Comparison of ENCODE assay signal across 13 cellular contexts in genomic region chrX:11764602-11765067, GRCh38. TPM values are rescaled to one million over a fixed set of nuclear protein-coding genes. Genes with fewer than 3 reads are reported as not detected.
DNase-seq lines count a peak whose midpoint lies in the region; ATAC-seq and TF ChIP-seq lines count a peak whose summit lies in the region.
"Had no signal": no experiment of that assay in that cellular context is flagged by ENCODE, and none has a peak within 500 bp of the region (broad histone marks: within the 10 kb centered on the region; RNA-seq: fewer than 3 reads in every experiment).

No MANE protein-coding gene starts in this region.

- ATAC-seq in CD4-positive, alpha-beta T cell (ENCODE audit: poor library complexity), result no peak
- peak; percentile 25 for ATAC-seq in GM18517 (IDR thresholded peaks at IDR 0.05; ENCODE audit: unreplicated experiment)
- peak; percentile 33 for ATAC-seq in HG03175 (IDR thresholded peaks at IDR 0.05; ENCODE audit: unreplicated experiment)
- ATAC-seq in GM21576 (IDR thresholded peaks at IDR 0.05; ENCODE audit: unreplicated experiment), result no peak
- ATAC-seq: esophagus mucosa had no signal

- peaks cover 91% of the 10 kb centered on the region for H3K36me3 Mint-ChIP-seq in CD4-positive, alpha-beta T cell (ENCODE audit: low read depth)
- peaks cover 57% of the 10 kb centered on the region for H3K36me3 Mint-ChIP-seq in activated naive CD8-positive, alpha-beta T cell treated with anti-CD3 and anti-CD28 coated beads for 36 hours

- peaks cover 73% of the 10 kb centered on the region for H3K4me1 Mint-ChIP-seq in CD4-positive, alpha-beta T cell (ENCODE audit: low read depth)
- peaks cover 47% of the 10 kb centered on the region for H3K4me1 Mint-ChIP-seq in activated naive CD8-positive, alpha-beta T cell treated with anti-CD3 and anti-CD28 coated beads for 36 hours

- peaks cover 3% of the 10 kb centered on the region for H3K79me2 ChIP-seq in osteoblast (ENCODE audit: insufficient read depth, low read length)

- H3K4me2 ChIP-seq in osteoblast (ENCODE audit: insufficient read depth, low read length), result no peak overlapping the region
- H3K4me2 ChIP-seq: hepatocyte had no signal

- no peaks in the 10 kb centered on the region for H3K27me3 Mint-ChIP-seq in CD4-positive, alpha-beta T cell
- H3K27me3 Mint-ChIP-seq in activated naive CD8-positive, alpha-beta T cell treated with anti-CD3 and anti-CD28 coated beads for 36 hours, result no peaks in the 10 kb centered on the region

- H3K9me3 ChIP-seq in CD4-positive, alpha-beta T cell (ENCODE audit: control insufficient read depth, low read length), result no peaks in the 10 kb centered on the region
- H3K9me3 ChIP-seq in osteoblast (ENCODE audit: low read depth, low read length), result no peaks in the 10 kb centered on the region
- H3K9me3 ChIP-seq: sigmoid colon had no signal

- DNase-seq in CD4-positive, alpha-beta T cell, result no peak
- DNase-seq in activated naive CD8-positive, alpha-beta T cell treated with anti-CD3 and anti-CD28 coated beads for 36 hours, result no peak
- DNase-seq in SIG-M5 (lab: John Stamatoyannopoulos, UW) (no peak), KBM-7 (no peak), osteoblast (ENCODE audit: insufficient read length, low spot score, missing footprints) (no peak)
- DNase-seq: NCI-H2171, SHP77 treated with DMSO at 0.1 percent for 48 hours, sigmoid colon had no signal

- peak overlapping the region; percentile 94 for H3K27ac Mint-ChIP-seq in CD4-positive, alpha-beta T cell
- peak overlapping the region; percentile 92 for H3K27ac Mint-ChIP-seq in activated naive CD8-positive, alpha-beta T cell treated with anti-CD3 and anti-CD28 coated beads for 36 hours

- in situ Hi-C loops in KBM-7 (cut with MboI; ENCODE audit: low pct_unique_long_range_greater_than_20kb, low sequenced_read_pairs), result loop anchor here (25.0 kb wide), 1 partner anchor 227 kb away; no protein-coding TSS in a partner anchor

- H3K27me3 ChIP-seq in CD4-positive, alpha-beta T cell (ENCODE audit: control insufficient read depth, insufficient read depth, low read length), result no peaks in the 10 kb centered on the region
- no peaks in the 10 kb centered on the region for H3K27me3 ChIP-seq in osteoblast (ENCODE audit: insufficient read depth, low read length)
- H3K27me3 ChIP-seq: hepatocyte, sigmoid colon had no signal

- H3K4me1 ChIP-seq in osteoblast (ENCODE audit: insufficient read depth, low read length), result peaks cover 5% of the 10 kb centered on the region

- no peaks in the 10 kb centered on the region for H3K9me3 Mint-ChIP-seq in CD4-positive, alpha-beta T cell
- no peaks in the 10 kb centered on the region for H3K9me3 Mint-ChIP-seq in activated naive CD8-positive, alpha-beta T cell treated with anti-CD3 and anti-CD28 coated beads for 36 hours

- peak overlapping the region; percentile 93 for H3K4me3 Mint-ChIP-seq in CD4-positive, alpha-beta T cell
- peak overlapping the region; percentile 87 for H3K4me3 Mint-ChIP-seq in activated naive CD8-positive, alpha-beta T cell treated with anti-CD3 and anti-CD28 coated beads for 36 hours

- TF ChIP-seq CTCF in CD4-positive, alpha-beta T cell (IDR thresholded peaks at IDR 0.05), result no peak
- no peak for TF ChIP-seq CTCF in osteoblast (IDR thresholded peaks at IDR 0.05; ENCODE audit: extremely low read depth, low read depth, low read length)

- no peaks in the 10 kb centered on the region for H4K20me1 ChIP-seq in osteoblast (ENCODE audit: insufficient read depth, low read length)

- H3K36me3 ChIP-seq in osteoblast (ENCODE audit: insufficient read depth, low read length), result peaks cover 34% of the 10 kb centered on the region

- POLR2A ChIA-PET in CD4-positive, alpha-beta T cell (lab: Charles Lee), result no interaction called here

- H3K27ac ChIP-seq in CD4-positive, alpha-beta T cell (ENCODE audit: low read depth, low read length), result peak overlapping the region; percentile 65
- no peak overlapping the region for H3K27ac ChIP-seq in osteoblast (ENCODE audit: low read depth, low read length)
- H3K27ac ChIP-seq: hepatocyte, sigmoid colon had no signal

- H2AFZ ChIP-seq in osteoblast (ENCODE audit: low read length), result no peak overlapping the region
- H2AFZ ChIP-seq: hepatocyte had no signal

- intact Hi-C loops in CD4-positive, alpha-beta T cell (cut with DNase I, micrococcal nuclease), result loop anchor here in 1 of 2 experiments (5.0 kb wide), 1 partner anchor 1888 kb away; the partner anchor contains the start of gene TCEANC

- no peak overlapping the region for H3K4me3 ChIP-seq in osteoblast (ENCODE audit: insufficient read depth, low read length)
- H3K4me3 ChIP-seq: hepatocyte, sigmoid colon had no signal

- CTCF ChIA-PET in CD4-positive, alpha-beta T cell (lab: Charles Lee), result no interaction called here

RNA-seq across cellular contexts. Expression of gene MSL3, which starts 6.6 kb away (rescaled TPM):
- total RNA-seq in CD4-positive, alpha-beta T cell, result 100 to 1,000 TPM; 126 to 137 TPM
- total RNA-seq in activated naive CD8-positive, alpha-beta T cell treated with anti-CD3 and anti-CD28 coated beads for 36 hours, result 10 to 100 TPM; 41.1 to 42.2 TPM
- 24.5 and 26.4 TPM in 2 replicates for total RNA-seq in osteoblast

Comparison
In these comparisons a context has a peak if more than half of its experiments do, and no peak if none do; other contexts are left out.
1. ATAC-seq: peak in GM18517 (single experiment) and HG03175 (single experiment); none in CD4-positive, alpha-beta T cell (single experiment) and GM21576 (single experiment).